In the genomic region with DNA sequence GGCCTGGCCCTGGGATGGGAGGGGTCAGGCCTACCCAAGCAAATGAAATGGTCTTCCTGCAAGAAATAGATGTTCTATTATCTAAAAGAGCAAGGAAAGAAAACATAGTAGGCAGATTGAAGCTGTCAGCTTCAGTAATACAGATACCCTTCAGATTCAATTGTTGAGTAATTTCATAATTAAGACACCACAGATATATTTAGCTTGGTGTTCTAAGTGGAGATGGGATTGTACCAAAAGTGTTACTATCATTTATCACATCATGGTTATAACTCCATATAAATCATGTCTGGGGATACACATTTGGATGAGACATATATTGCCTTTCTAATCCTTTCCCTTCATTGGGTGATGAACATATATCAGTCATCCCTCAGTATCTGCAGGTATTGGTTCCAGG, we compare ENCODE assay signal across 22 cellular contexts.
"Had no signal": no experiment of that assay in that cellular context is flagged by ENCODE, and none has a peak within 500 bp of the region (broad histone marks: within the 10 kb centered on the region; RNA-seq: fewer than 3 reads in every experiment).

No MANE protein-coding gene starts in this region.

- ATAC-seq: HepG2 had no signal

- H3K27me3 ChIP-seq: SJSA1 had no signal

- H3K36me3 ChIP-seq: SJSA1 had no signal

- H3K4me3 ChIP-seq: SJSA1, SK-N-MC had no signal

- H3K27ac ChIP-seq: SJSA1, SK-N-MC had no signal

- H3K9me3 ChIP-seq: SJSA1 had no signal

- DNase-seq: IMR-90, Karpas-422, KG1, MM.1S, NCI-H1092 treated with DMSO at 0.1 percent for 48 hours, NCI-H1436, NCI-H187, NCI-H2029, NCI-H2081 treated with DMSO at 0.1 percent for 48 hours, NCI-H2171, NCI-H226, NCI-H446, NCI-H510A, NCI-H524 treated with DMSO at 0.1 percent for 48 hours, NCI-H69, NCI-H774, Right ventricle myocardium superior, RPMI8226, SIG-M5 had no signal
